Comparison of ENCODE assay signal across 7 cellular contexts in the genomic region with DNA sequence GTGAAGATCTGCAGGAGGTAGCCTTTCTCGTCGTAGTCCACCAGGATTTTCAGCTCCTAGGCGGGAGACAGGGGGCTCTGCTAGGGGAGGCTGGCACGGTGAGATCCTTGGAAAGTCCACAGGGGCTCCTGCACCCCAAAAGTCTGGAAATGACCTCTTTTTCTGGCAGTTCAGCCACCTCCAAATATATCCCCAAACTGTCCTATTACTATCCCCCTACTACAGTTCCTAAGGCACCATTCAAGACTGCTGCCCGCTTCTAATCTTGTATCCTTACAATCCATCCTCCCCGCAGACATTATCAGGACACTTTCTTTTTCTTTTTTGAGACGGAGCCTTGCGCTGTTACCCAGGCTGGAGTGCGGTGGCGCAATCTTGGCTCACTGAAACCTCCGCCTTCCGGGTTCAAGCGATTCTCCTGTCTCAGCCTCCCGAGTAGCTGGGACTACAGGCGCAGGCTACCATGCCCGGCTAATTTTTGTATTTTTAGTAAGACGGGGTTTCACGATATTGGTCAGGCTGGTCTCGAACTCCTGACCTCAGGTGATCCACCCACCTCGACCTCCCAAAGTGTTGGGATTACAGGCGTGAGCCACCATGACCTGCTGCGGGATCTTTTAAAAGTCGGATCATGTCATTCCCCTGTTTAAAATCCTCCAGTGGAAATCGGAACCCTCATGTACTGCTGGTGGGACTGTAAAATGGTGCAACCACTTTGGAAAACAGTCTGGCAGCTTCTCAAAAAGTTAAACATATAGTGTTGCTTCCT. TPM values are rescaled to one million over a fixed set of nuclear protein-coding genes. Genes with fewer than 3 reads are reported as not detected.
DNase-seq lines count a peak whose midpoint lies in the region; ATAC-seq lines count a peak whose summit lies in the region.

No MANE protein-coding gene starts in this region.

- intact Hi-C loops in right cardiac atrium (cut with DNase I), result loop anchor here in 1 of 4 donors (5.0 kb wide), 1 partner anchor 47 kb away; the partner anchor contains the start of gene PSMD9

- H3K27ac ChIP-seq in right cardiac atrium (ENCODE audit: low read length), result peak overlapping the region; percentile 67

- no peaks in the 10 kb centered on the region for H3K9me3 ChIP-seq in right cardiac atrium (ENCODE audit: control insufficient read depth, low read length)

- H3K9me3 Mint-ChIP-seq in T-cell, result no peaks in the 10 kb centered on the region
- H3K9me3 Mint-ChIP-seq in stimulated activated naive B cell treated with anti-CD40 and anti-IgM and Interleukin-4, amounts not matched to agents 10 μg/mL and 1 μg/mL and 100 μg/mL, for 72 hours, result no peaks in the 10 kb centered on the region

- H3K27ac Mint-ChIP-seq in T-cell, result peak overlapping the region; percentile 91
- H3K27ac Mint-ChIP-seq in stimulated activated naive B cell treated with anti-CD40 and anti-IgM and Interleukin-4, amounts not matched to agents 10 μg/mL and 1 μg/mL and 100 μg/mL, for 72 hours, result peak overlapping the region; percentile 97

- ATAC-seq in HG02943 (IDR thresholded peaks at IDR 0.05; ENCODE audit: low read depth, unreplicated experiment) (peak; percentile 8), T-cell (replicated peaks in 1 of 4) (no peak), right cardiac atrium (no peak), HG02678 (IDR thresholded peaks at IDR 0.05; ENCODE audit: unreplicated experiment) (no peak)
- peak; percentile 1 to 5 for ATAC-seq in stimulated activated naive B cell treated with anti-CD40 and anti-IgM and Interleukin-4, amounts not matched to agents 10 μg/mL and 1 μg/mL and 100 μg/mL, for 72 hours (replicated peaks)

- H3K4me3 ChIP-seq in right cardiac atrium (ENCODE audit: low read length), result peak overlapping the region; percentile 65

- no peaks in the 10 kb centered on the region for H3K27me3 Mint-ChIP-seq in T-cell
- H3K27me3 Mint-ChIP-seq in stimulated activated naive B cell treated with anti-CD40 and anti-IgM and Interleukin-4, amounts not matched to agents 10 μg/mL and 1 μg/mL and 100 μg/mL, for 72 hours, result no peaks in the 10 kb centered on the region

- H3K27me3 ChIP-seq in right cardiac atrium (ENCODE audit: control insufficient read depth, insufficient read depth), result no peaks in the 10 kb centered on the region

- peaks cover 12 to 18% (median 14%) of the 10 kb centered on the region in 3 donors for H3K4me1 Mint-ChIP-seq in T-cell
- H3K4me1 Mint-ChIP-seq in stimulated activated naive B cell treated with anti-CD40 and anti-IgM and Interleukin-4, amounts not matched to agents 10 μg/mL and 1 μg/mL and 100 μg/mL, for 72 hours, result peaks cover 13 to 19% of the 10 kb centered on the region in 2 donors

- POLR2A ChIA-PET in T-cell (lab: Charles Lee), result interaction anchor here in 1 of 2 donors (0.5 kb wide), 1 partner anchor 156 kb away, joined by 6 read pairs; no protein-coding TSS in a partner anchor

- peak overlapping the region; percentile 95 to 98 (median 97) for H3K4me3 Mint-ChIP-seq in T-cell
- H3K4me3 Mint-ChIP-seq in stimulated activated naive B cell treated with anti-CD40 and anti-IgM and Interleukin-4, amounts not matched to agents 10 μg/mL and 1 μg/mL and 100 μg/mL, for 72 hours, result peak overlapping the region; percentile 99

- DNase-seq in T-cell, result no peak
- peak in 1 of 3 donors; percentile 18 for DNase-seq in right cardiac atrium
- no peak for DNase-seq in stimulated activated naive B cell treated with anti-CD40 and anti-IgM and Interleukin-4, amounts not matched to agents 10 μg/mL and 1 μg/mL and 100 μg/mL, for 72 hours
- DNase-seq in NCI-H774 (lab: John Stamatoyannopoulos, UW), result no peak
- DNase-seq in COLO668 (lab: John Stamatoyannopoulos, UW; ENCODE audit: unreplicated experiment), result no peak

- CTCF ChIA-PET in T-cell (lab: Charles Lee), result interaction anchor here in 1 of 2 donors (0.6 kb wide), 1 partner anchor 18 kb away, joined by 3 read pairs; no protein-coding TSS in a partner anchor

- H3K4me1 ChIP-seq in right cardiac atrium (ENCODE audit: control insufficient read depth, insufficient read depth, low read length), result no peaks in the 10 kb centered on the region

- 70% methylated on average over 24 of the region's 24 CpGs for WGBS in right cardiac atrium

- H3K36me3 Mint-ChIP-seq in T-cell, result no peaks in the 10 kb centered on the region
- no peaks in the 10 kb centered on the region for H3K36me3 Mint-ChIP-seq in stimulated activated naive B cell treated with anti-CD40 and anti-IgM and Interleukin-4, amounts not matched to agents 10 μg/mL and 1 μg/mL and 100 μg/mL, for 72 hours

RNA-seq across cellular contexts. Expression of gene HPD, which starts 18.5 kb away (rescaled TPM):
- total RNA-seq in T-cell, result under 1 TPM in 3 of 5 donors, not detected in 2; 0.39 to 0.92 (median 0.58) TPM
- 1 to 10 TPM; 1.3 to 5.1 (median 1.4) TPM for total RNA-seq in right cardiac atrium
- 2.0 TPM for polyA plus RNA-seq in right cardiac atrium

RNA-seq across cellular contexts. Expression of gene SETD1B, which starts 36.4 kb away (rescaled TPM):
- total RNA-seq in T-cell, result 100 to 1,000 TPM in 1 of 5 donors, 10 to 100 TPM in 4; 87.7 to 106 (median 96.0) TPM
- total RNA-seq in right cardiac atrium, result 10 to 100 TPM in 3 of 4 donors, 1 to 10 TPM in 1; 9.6 to 14.9 (median 13.0) TPM
- 7.6 TPM for polyA plus RNA-seq in right cardiac atrium

RNA-seq across cellular contexts. Expression of gene RHOF, which starts 46.7 kb away (rescaled TPM):
- total RNA-seq in T-cell (100 to 1,000 TPM; 137 to 158 (median 145) TPM), right cardiac atrium (10 to 100 TPM; 15.2 to 23.3 (median 22.0) TPM)
- 11.2 TPM for polyA plus RNA-seq in right cardiac atrium

RNA-seq across cellular contexts. Expression of gene PSMD9, which starts 48.4 kb away (rescaled TPM):
- 10 to 100 TPM; 42.1 to 57.3 (median 48.1) TPM for total RNA-seq in T-cell
- 10 to 100 TPM; 33.0 to 35.5 (median 34.0) TPM for total RNA-seq in right cardiac atrium
- 46.8 TPM for polyA plus RNA-seq in right cardiac atrium

Comparison
In these comparisons a context has a peak if more than half of its experiments do, and no peak if none do; other contexts are left out.
1. ATAC-seq: peak in HG02943 (single experiment) and stimulated activated naive B cell treated with anti-CD40 and anti-IgM and Interleukin-4, amounts not matched to agents 10 μg/mL and 1 μg/mL and 100 μg/mL, for 72 hours (2 of 2); none in T-cell (0 of 4), right cardiac atrium (0 of 2) and HG02678 (single experiment).
2. RNA of gene SETD1B, which starts 36.4 kb away (total RNA-seq): 87.7 to 106 TPM in T-cell; 9.6 to 14.9 TPM in right cardiac atrium; every median in the first group is over 4 times any median in the second.
3. RNA of gene RHOF, which starts 46.7 kb away (total RNA-seq): 137 to 158 TPM in T-cell; 15.2 to 23.3 TPM in right cardiac atrium; every median in the first group is over 4 times any median in the second.